Comparison of ENCODE assay signal across 18 cellular contexts in genomic region chr15:31552482-31553099, GRCh38.
A peak's percentile ranks its signal among the peaks of the same experiment; 100 is the strongest.
DNase-seq lines count a peak whose midpoint lies in the region; ATAC-seq and TF ChIP-seq lines count a peak whose summit lies in the region.
"Had no signal": no experiment of that assay in that cellular context is flagged by ENCODE, and none has a peak within 500 bp of the region (broad histone marks: within the 10 kb centered on the region; RNA-seq: fewer than 3 reads in every experiment).

No MANE protein-coding gene starts in this region.

- no peaks in the 10 kb centered on the region for H3K4me1 Mint-ChIP-seq in osteocyte (ENCODE audit: unreplicated experiment)

- H3K36me3 ChIP-seq in osteoblast (ENCODE audit: insufficient read depth, low read length) = no peaks in the 10 kb centered on the region
- H3K36me3 ChIP-seq: HAP-1, MG63 had no signal

- H3K9me3 ChIP-seq in osteoblast (ENCODE audit: low read depth, low read length) = no peaks in the 10 kb centered on the region
- H3K9me3 ChIP-seq: HAP-1, MG63 had no signal

- DNase-seq in activated effector memory CD4-positive, alpha-beta T cell treated with anti-CD3 and anti-CD28 coated beads, Interleukin-2, amount 50 U/mL, for 16 hours = peak; percentile 50
- no peak for DNase-seq in activated effector memory CD4-positive, alpha-beta T cell treated with Interleukin-2 at 50 U/mL for 16 hours
- peak; percentile 38 for DNase-seq in HT1080 (ENCODE audit: low read depth)
- DNase-seq in cerebellar cortex (ENCODE audit: low spot score) = peak; percentile 17
- peak; percentile 23 for DNase-seq in osteoblast (ENCODE audit: insufficient read length, low spot score, missing footprints)
- DNase-seq in osteocyte (ENCODE audit: extremely low spot score, unreplicated experiment) = no peak
- DNase-seq in mesenteric fat pad (ENCODE audit: low spot score) = no peak
- DNase-seq: C1 segment of cervical spinal cord, DMS79 treated with DMSO at 0.1 percent for 48 hours, KG1, MG63, NCI-H1092 treated with DMSO at 0.1 percent for 48 hours, NCI-H2081 treated with DMSO at 0.1 percent for 48 hours, NCI-H510A treated with DMSO at 0.1 percent for 48 hours, SHP77 treated with DMSO at 0.1 percent for 48 hours had no signal

- ATAC-seq in HG02610 (IDR thresholded peaks at IDR 0.05; ENCODE audit: unreplicated experiment) = no peak
- ATAC-seq: Panc1 had no signal

- H4K20me1 ChIP-seq in osteoblast (ENCODE audit: insufficient read depth, low read length) = no peaks in the 10 kb centered on the region

- H3K4me3 Mint-ChIP-seq in osteocyte (ENCODE audit: unreplicated experiment) = no peak overlapping the region

- H3K36me3 Mint-ChIP-seq in osteocyte (ENCODE audit: unreplicated experiment) = no peaks in the 10 kb centered on the region

- H3K27ac Mint-ChIP-seq in osteocyte (ENCODE audit: unreplicated experiment) = no peak overlapping the region

- no peaks in the 10 kb centered on the region for H3K27me3 ChIP-seq in osteoblast (ENCODE audit: insufficient read depth, low read length)
- H3K27me3 ChIP-seq: MG63 had no signal

- no peak overlapping the region for H3K4me2 ChIP-seq in osteoblast (ENCODE audit: insufficient read depth, low read length)

- H3K4me3 ChIP-seq in osteoblast (ENCODE audit: insufficient read depth, low read length) = no peak overlapping the region
- H3K4me3 ChIP-seq: HAP-1, MG63 had no signal

- H3K79me2 ChIP-seq in osteoblast (ENCODE audit: insufficient read depth, low read length) = no peaks in the 10 kb centered on the region

- no peak for TF ChIP-seq CTCF in osteoblast (IDR thresholded peaks at IDR 0.05; ENCODE audit: extremely low read depth, low read depth, low read length)
- TF ChIP-seq CTCF in osteocyte (IDR thresholded peaks at IDR 0.05) = no peak

- no peak overlapping the region for H3K27ac ChIP-seq in osteoblast (ENCODE audit: low read depth, low read length)

- H3K9me3 Mint-ChIP-seq in osteocyte (ENCODE audit: unreplicated experiment) = no peaks in the 10 kb centered on the region

- peak overlapping the region; percentile 56 for H2AFZ ChIP-seq in osteoblast (ENCODE audit: low read length)

- peaks cover 5% of the 10 kb centered on the region for H3K4me1 ChIP-seq in osteoblast (ENCODE audit: insufficient read depth, low read length)
- H3K4me1 ChIP-seq: HAP-1 had no signal

- peaks cover 7% of the 10 kb centered on the region for H3K27me3 Mint-ChIP-seq in osteocyte (ENCODE audit: unreplicated experiment)

Comparison
In these comparisons a context has a peak if more than half of its experiments do, and no peak if none do; other contexts are left out.
1. DNase-seq: peak in activated effector memory CD4-positive, alpha-beta T cell treated with anti-CD3 and anti-CD28 coated beads, Interleukin-2, amount 50 U/mL, for 16 hours (single experiment), HT1080 (single experiment), cerebellar cortex (single experiment) and osteoblast (single experiment); none in activated effector memory CD4-positive, alpha-beta T cell treated with Interleukin-2 at 50 U/mL for 16 hours (single experiment), osteocyte (single experiment) and mesenteric fat pad (single experiment).